9 cellular contexts compared by ENCODE assay signal in genomic region chr11:2267871-2268825, GRCh38. TPM values are rescaled to one million over a fixed set of nuclear protein-coding genes. Genes with fewer than 3 reads are reported as not detected.
DNase-seq lines count a peak whose midpoint lies in the region; ATAC-seq and TF ChIP-seq lines count a peak whose summit lies in the region.
"Had no signal": no experiment of that assay in that cellular context is flagged by ENCODE, and none has a peak within 500 bp of the region (broad histone marks: within the 10 kb centered on the region; RNA-seq: fewer than 3 reads in every experiment).

No MANE protein-coding gene starts in this region.

- intact Hi-C loops in upper lobe of right lung (cut with DNase I) = no loop called here

- H3K27ac ChIP-seq in mesodermal cell (ENCODE audit: low read depth, low read length, severe bottlenecking) = no peak overlapping the region
- H3K27ac ChIP-seq in upper lobe of right lung = no peak overlapping the region

- DNase-seq in activated naive CD4-positive, alpha-beta T cell treated with anti-CD3 and anti-CD28 coated beads, Interleukin-2, amount 10 ng/mL, durations not matched to agents 7 days and 5 days = no peak
- no peak for DNase-seq in activated naive CD4-positive, alpha-beta T cell treated with anti-CD3 and anti-CD28 coated beads, Interleukin-2, amount 50 U/mL, for 16 hours
- DNase-seq in upper lobe of right lung (no peak), NCI-H510A (lab: John Stamatoyannopoulos, UW) (no peak), NCI-H1105 (lab: John Stamatoyannopoulos, UW) (no peak)
- DNase-seq: NCI-H524 treated with DMSO at 0.1 percent for 48 hours had no signal

- no peaks in the 10 kb centered on the region for H3K9me3 Mint-ChIP-seq in activated naive CD4-positive, alpha-beta T cell treated with anti-CD3 and anti-CD28 coated beads, Interleukin-2, amount 10 ng/mL, durations not matched to agents 7 days and 5 days
- H3K9me3 Mint-ChIP-seq in brain = peaks cover 0 to 7% (median 0%) of the 10 kb centered on the region in 5 experiments

- 81 to 92% methylated on average over 18 to 20 of the region's 26 CpGs for WGBS in mesodermal cell (ENCODE audit: insufficient coverage in 2 of 2), 2 experiments

- H3K27me3 ChIP-seq in upper lobe of right lung = peaks cover 29% of the 10 kb centered on the region

- H3K4me3 Mint-ChIP-seq in activated naive CD4-positive, alpha-beta T cell treated with anti-CD3 and anti-CD28 coated beads, Interleukin-2, amount 10 ng/mL, durations not matched to agents 7 days and 5 days = peak overlapping the region; percentile 28
- H3K4me3 Mint-ChIP-seq in brain = peak overlapping the region; percentile 54 to 76 (median 74)

- H3K36me3 Mint-ChIP-seq in activated naive CD4-positive, alpha-beta T cell treated with anti-CD3 and anti-CD28 coated beads, Interleukin-2, amount 10 ng/mL, durations not matched to agents 7 days and 5 days = no peaks in the 10 kb centered on the region
- H3K36me3 Mint-ChIP-seq in brain = no peaks in the 10 kb centered on the region

- H3K27me3 Mint-ChIP-seq in activated naive CD4-positive, alpha-beta T cell treated with anti-CD3 and anti-CD28 coated beads, Interleukin-2, amount 10 ng/mL, durations not matched to agents 7 days and 5 days = peaks cover 80% of the 10 kb centered on the region
- H3K27me3 Mint-ChIP-seq in brain = peaks cover 78% of the 10 kb centered on the region

- H3K4me1 ChIP-seq in mesodermal cell (ENCODE audit: control insufficient read depth, insufficient read depth, low read length, poor library complexity, severe bottlenecking) (no peaks in the 10 kb centered on the region), upper lobe of right lung (peaks cover 12% of the 10 kb centered on the region)

- ATAC-seq in upper lobe of right lung (no peak), GM19324 (IDR thresholded peaks at IDR 0.05; ENCODE audit: low FRiP score, unreplicated experiment) (no peak)

- peak overlapping the region; percentile 1 for H3K27ac Mint-ChIP-seq in activated naive CD4-positive, alpha-beta T cell treated with anti-CD3 and anti-CD28 coated beads, Interleukin-2, amount 10 ng/mL, durations not matched to agents 7 days and 5 days
- peak overlapping the region in 1 of 5 experiments; percentile 83 for H3K27ac Mint-ChIP-seq in brain

- TF ChIP-seq CTCF in brain (conservative IDR thresholded peaks at IDR 0.05) = no peak
- no peak for TF ChIP-seq CTCF in upper lobe of right lung (IDR thresholded peaks at IDR 0.05)

- peaks cover 31% of the 10 kb centered on the region for H3K4me1 Mint-ChIP-seq in activated naive CD4-positive, alpha-beta T cell treated with anti-CD3 and anti-CD28 coated beads, Interleukin-2, amount 10 ng/mL, durations not matched to agents 7 days and 5 days
- H3K4me1 Mint-ChIP-seq in brain = no peaks in the 10 kb centered on the region

- H3K36me3 ChIP-seq in mesodermal cell (ENCODE audit: control insufficient read depth, insufficient read depth, low read length) = no peaks in the 10 kb centered on the region
- no peaks in the 10 kb centered on the region for H3K36me3 ChIP-seq in upper lobe of right lung

- CTCF ChIA-PET in activated naive CD4-positive, alpha-beta T cell treated with anti-CD3 and anti-CD28 coated beads, Interleukin-2, amount 10 ng/mL, durations not matched to agents 7 days and 5 days (lab: Charles Lee) = interaction anchor here (0.7 kb wide), 1 partner anchor 31 kb away, joined by 3 read pairs; no protein-coding TSS in a partner anchor

- H3K9me3 ChIP-seq in mesodermal cell (ENCODE audit: control insufficient read depth, low read length) (no peaks in the 10 kb centered on the region), upper lobe of right lung (no peaks in the 10 kb centered on the region)

- H3K4me3 ChIP-seq in mesodermal cell (ENCODE audit: extremely low read depth, insufficient read depth, low read length, poor library complexity, severe bottlenecking) (peak overlapping the region; percentile 32), upper lobe of right lung (peak overlapping the region; percentile 52)

RNA-seq across cellular contexts. Expression of gene ASCL2, which starts 2.2 kb away (rescaled TPM):
- polyA plus RNA-seq in brain (ENCODE audit: insufficient read depth, low read depth, low replicate concordance) = 6.5 TPM
- not detected for polyA plus RNA-seq in mesodermal cell (2013, experiment 1 of 2)
- not detected for polyA plus RNA-seq in mesodermal cell (2013, experiment 2 of 2)
- 2.2 TPM for total RNA-seq in upper lobe of right lung

RNA-seq across cellular contexts. Expression of gene C11orf21, which starts 33.6 kb away (rescaled TPM):
- polyA plus RNA-seq in brain (ENCODE audit: insufficient read depth, low read depth, low replicate concordance) = not detected
- not detected for polyA plus RNA-seq in mesodermal cell (2013, experiment 1 of 2)
- polyA plus RNA-seq in mesodermal cell (2013, experiment 2 of 2) = 0.15 TPM
- total RNA-seq in upper lobe of right lung = 6.5 TPM

RNA-seq across cellular contexts. Expression of gene TSPAN32, which starts 33.7 kb away (rescaled TPM):
- polyA plus RNA-seq in brain (ENCODE audit: insufficient read depth, low read depth, low replicate concordance) = not detected
- 1.5 TPM for polyA plus RNA-seq in mesodermal cell (2013, experiment 1 of 2)
- polyA plus RNA-seq in mesodermal cell (2013, experiment 2 of 2) = 0.51 TPM
- 12.2 TPM for total RNA-seq in upper lobe of right lung
